ENCODE assay signal across 1 cellular context in genomic region chr1:185156854-185157598, GRCh38.
TF ChIP-seq lines count a peak whose summit lies in the region.

TSS of gene SWT1 (plus strand) at chr1:185157167. CDS start at chr1:185160842, 3,675 bp downstream.
TSS of gene TRMT1L (minus strand) at chr1:185156953. CDS start at chr1:185156712, 241 bp downstream.

TF ChIP-seq in HEK293, 187 proteins besides CTCF, POLR2A, EP300 and RAD21 (continued from another document):
- TF ChIP-seq ZSCAN4 (tag by site-specific recombination; IDR thresholded peaks at IDR 0.05) = 0 out of 2 replicates have a peak, but pooled peaks have one; percentile 38
